17 cellular contexts compared by ENCODE assay signal in the genomic region with DNA sequence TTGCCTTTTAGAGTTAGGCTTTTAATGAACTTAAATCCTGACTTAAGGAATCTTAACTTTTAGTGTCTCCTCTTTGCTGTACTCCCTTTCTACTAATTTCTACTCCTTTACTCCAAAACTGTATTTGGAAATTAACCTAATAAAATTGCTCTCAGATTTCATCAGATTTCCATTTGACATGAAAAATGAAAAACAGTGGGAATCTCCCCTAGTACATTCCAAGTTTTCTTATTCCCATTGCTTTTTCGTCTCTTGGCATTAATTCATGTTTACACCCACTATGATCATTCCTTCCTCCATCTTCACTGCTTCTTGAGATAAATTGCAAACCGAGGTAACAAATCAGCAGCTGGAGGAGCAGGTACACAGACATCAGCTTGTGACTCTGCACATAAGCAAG.
DNase-seq lines count a peak whose midpoint lies in the region; ATAC-seq and TF ChIP-seq lines count a peak whose summit lies in the region.
"Had no signal": no experiment of that assay in that cellular context is flagged by ENCODE, and none has a peak within 500 bp of the region (broad histone marks: within the 10 kb centered on the region; RNA-seq: fewer than 3 reads in every experiment).

No MANE protein-coding gene starts in this region.

- no peak for TF ChIP-seq CTCF in cardiac fibroblast (IDR thresholded peaks at IDR 0.05; ENCODE audit: low read depth, low read length)
- no peak for TF ChIP-seq CTCF in fibroblast of the aortic adventitia (IDR thresholded peaks at IDR 0.05; ENCODE audit: insufficient read depth, low read length)

- no peak for ATAC-seq in GM19463 (IDR thresholded peaks at IDR 0.05; ENCODE audit: unreplicated experiment)
- no peak for ATAC-seq in HG03457 (IDR thresholded peaks at IDR 0.05; ENCODE audit: unreplicated experiment)
- ATAC-seq: CD8-positive, alpha-beta T cell had no signal

- H3K4me3 ChIP-seq in cardiac fibroblast (replicated peaks in 1 of 2; ENCODE audit: low read depth in 2 of 2, low read length in 2 of 2) (no peak overlapping the region), fibroblast of the aortic adventitia (ENCODE audit: low read depth, low read length) (no peak overlapping the region)
- H3K4me3 ChIP-seq: BLaER1, SJCRH30 had no signal

- peak; percentile 20 for DNase-seq in NCI-H2171 treated with DMSO at 0.1 percent for 48 hours (lab: John Stamatoyannopoulos, UW)
- DNase-seq in NCI-H2171 (lab: John Stamatoyannopoulos, UW) = no peak
- peak; percentile 2 to 14 for DNase-seq in cardiac fibroblast (ENCODE audit: low read depth in 2 of 2)
- DNase-seq in fibroblast of the aortic adventitia (ENCODE audit: low read depth) = peak; percentile 86
- DNase-seq in DMS153 (lab: John Stamatoyannopoulos, UW) = no peak
- DNase-seq in DMS 273 (lab: John Stamatoyannopoulos, UW; ENCODE audit: unreplicated experiment) = no peak
- DNase-seq: CD8-positive, alpha-beta T cell; GF-D8; H7; NCI-H1105 treated with DMSO at 0.1 percent for 48 hours; NCI-H187; NCI-H446; OCI-M1; SJCRH30 had no signal

Comparison
In these comparisons a context has a peak if more than half of its experiments do, and no peak if none do; other contexts are left out.
1. DNase-seq: peak in NCI-H2171 treated with DMSO at 0.1 percent for 48 hours (single experiment), cardiac fibroblast (2 of 2) and fibroblast of the aortic adventitia (single experiment); none in NCI-H2171 (single experiment), DMS153 (single experiment) and DMS 273 (single experiment).